34 cellular contexts compared by ENCODE assay signal in the genomic region with DNA sequence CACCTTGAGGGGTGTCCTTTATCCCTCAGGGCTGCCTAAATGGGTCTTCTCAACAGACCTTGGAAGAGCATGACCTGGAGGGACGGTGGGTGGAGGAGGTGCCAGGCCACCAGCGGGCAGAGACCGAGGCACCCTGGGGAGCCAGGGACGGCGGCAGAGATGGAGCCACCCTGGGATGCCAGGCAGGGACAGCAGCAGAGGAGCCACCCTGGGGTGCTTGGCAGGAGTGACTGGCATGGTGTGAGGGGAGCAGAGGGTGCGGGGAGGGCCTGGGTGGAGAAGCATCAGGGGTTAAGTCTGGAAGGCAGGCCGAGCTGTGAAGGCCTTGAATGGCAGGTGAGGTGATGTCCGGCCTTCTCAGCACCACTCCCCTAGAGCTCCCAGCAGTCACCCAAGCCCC. TPM values are rescaled to one million over a fixed set of nuclear protein-coding genes. Genes with fewer than 3 reads are reported as not detected.
DNase-seq lines count a peak whose midpoint lies in the region; TF ChIP-seq lines count a peak whose summit lies in the region.
"Had no signal": no experiment of that assay in that cellular context is flagged by ENCODE, and none has a peak within 500 bp of the region (broad histone marks: within the 10 kb centered on the region; RNA-seq: fewer than 3 reads in every experiment).

No MANE protein-coding gene starts in this region.

- no peak overlapping the region for H3K27ac ChIP-seq in coronary artery
- H3K27ac ChIP-seq: breast epithelium, gastroesophageal sphincter, KMS-11, parathyroid adenoma, Peyer's patch, testis, uterus had no signal

- DNase-seq in activated CD4-positive, CD25-positive, alpha-beta regulatory T cell treated with anti-CD3 and anti-CD28 coated beads, Interleukin-2, amount 50 U/mL, for 72 hours = peak; percentile 25
- DNase-seq in activated CD4-positive, CD25-positive, alpha-beta regulatory T cell (lab: John Stamatoyannopoulos, UW) = no peak
- peak; percentile 43 for DNase-seq in COLO668 (lab: John Stamatoyannopoulos, UW; ENCODE audit: unreplicated experiment)
- DNase-seq in coronary artery (ENCODE audit: low spot score) = peak; percentile 65
- DNase-seq in progenitor cell of endocrine pancreas (ENCODE audit: low spot score, unreplicated experiment) = no peak
- no peak for DNase-seq in retina
- no peak for DNase-seq in GF-D8 (lab: John Stamatoyannopoulos, UW)
- DNase-seq in HCEC 1CT = no peak
- DNase-seq: activated CD4-positive, alpha-beta T cell treated with anti-CD3 and anti-CD28 coated beads, Interleukin-2, amount 50 U/mL, for 1 hour; CD4-positive, alpha-beta T cell; DMS 273 treated with DMSO at 0.1 percent for 48 hours; effector CD8-positive, alpha-beta T cell; hippocampal formation; immature natural killer cell; MG63; NCI-H1105; NCI-H2029 treated with DMSO at 0.1 percent for 48 hours; NCI-H226; NCI-H774; right cardiac atrium; stimulated activated CD8-positive, alpha-beta memory T cell treated with anti-CD3 and anti-CD28 coated beads, Interleukin-4, amount 100 ng/mL, for 48 hours; testis; uterus had no signal

- H3K36me3 Mint-ChIP-seq in progenitor cell of endocrine pancreas (ENCODE audit: insufficient read depth) = no peaks in the 10 kb centered on the region
- H3K36me3 Mint-ChIP-seq: activated naive CD8-positive, alpha-beta T cell; immature natural killer cell had no signal

- H3K27ac Mint-ChIP-seq in progenitor cell of endocrine pancreas = peak overlapping the region; percentile 37
- H3K27ac Mint-ChIP-seq: activated naive CD8-positive, alpha-beta T cell; activated T-helper 17 cell treated with anti-CD3 and anti-CD28 coated beads, Interleukin-2, amount 50 U/mL, for 72 hours; CD4-positive, alpha-beta T cell; immature natural killer cell; stimulated activated naive CD8-positive, alpha-beta T cell treated with anti-CD3 and anti-CD28 coated beads, Interleukin-15, Interleukin-2, amounts not matched to agents 100 ng/mL and 50 ng/mL, for 24 hours had no signal

- no peaks in the 10 kb centered on the region for H3K4me1 Mint-ChIP-seq in progenitor cell of endocrine pancreas (ENCODE audit: low read depth)
- H3K4me1 Mint-ChIP-seq: activated T-helper 17 cell treated with anti-CD3 and anti-CD28 coated beads, Interleukin-2, amount 50 U/mL, for 72 hours; immature natural killer cell had no signal

- no peak for TF ChIP-seq CTCF in coronary artery (IDR thresholded peaks at IDR 0.05)
- no peak for TF ChIP-seq CTCF in progenitor cell of endocrine pancreas (IDR thresholded peaks at IDR 0.05; ENCODE audit: unreplicated experiment)

- no peak overlapping the region for H3K4me3 ChIP-seq in coronary artery
- H3K4me3 ChIP-seq: breast epithelium, gastroesophageal sphincter, GM12878, MG63, Peyer's patch, testis, uterus had no signal

- H3K9me3 Mint-ChIP-seq in progenitor cell of endocrine pancreas (ENCODE audit: low read depth) = no peaks in the 10 kb centered on the region
- H3K9me3 Mint-ChIP-seq: activated T-helper 17 cell treated with anti-CD3 and anti-CD28 coated beads, Interleukin-2, amount 50 U/mL, for 72 hours; CD4-positive, alpha-beta T cell; immature natural killer cell; stimulated activated naive CD8-positive, alpha-beta T cell treated with anti-CD3 and anti-CD28 coated beads, Interleukin-15, Interleukin-2, amounts not matched to agents 100 ng/mL and 50 ng/mL, for 24 hours had no signal

- H3K4me3 Mint-ChIP-seq in progenitor cell of endocrine pancreas (ENCODE audit: low read depth) = no peak overlapping the region
- H3K4me3 Mint-ChIP-seq: activated naive CD8-positive, alpha-beta T cell; activated T-helper 17 cell treated with anti-CD3 and anti-CD28 coated beads, Interleukin-2, amount 50 U/mL, for 72 hours; CD4-positive, alpha-beta T cell; immature natural killer cell; stimulated activated naive CD8-positive, alpha-beta T cell treated with anti-CD3 and anti-CD28 coated beads, Interleukin-15, Interleukin-2, amounts not matched to agents 100 ng/mL and 50 ng/mL, for 24 hours had no signal

- H3K27me3 Mint-ChIP-seq in progenitor cell of endocrine pancreas = peaks cover 35% of the 10 kb centered on the region

RNA-seq across cellular contexts. Expression of a gene that starts 56.1 kb away (rescaled TPM):
- total RNA-seq in progenitor cell of endocrine pancreas = not detected in 2 replicates
- total RNA-seq: activated T-helper 17 cell treated with anti-CD3 and anti-CD28 coated beads, Interleukin-2, amount 50 U/mL, for 72 hours; breast epithelium; CD4-positive, alpha-beta T cell; gastroesophageal sphincter; GM12878; H4; left colon; Peyer's patch; right cardiac atrium had no signal

Comparison
In these comparisons a context has a peak if more than half of its experiments do, and no peak if none do; other contexts are left out.
1. DNase-seq: peak in activated CD4-positive, CD25-positive, alpha-beta regulatory T cell treated with anti-CD3 and anti-CD28 coated beads, Interleukin-2, amount 50 U/mL, for 72 hours (single experiment), COLO668 (single experiment) and coronary artery (single experiment); none in activated CD4-positive, CD25-positive, alpha-beta regulatory T cell (0 of 4), progenitor cell of endocrine pancreas (single experiment), retina (single experiment), GF-D8 (single experiment) and HCEC 1CT (single experiment).